Comparison of ENCODE assay signal across 1 cellular context in genomic region chr2:27582695-27583389, GRCh38.
TF ChIP-seq lines count a peak whose summit lies in the region.

ZNF512 (plus strand) TSS chr2:27583042; CDS start chr2:27583113, 71 bp downstream.

TF ChIP-seq in K562, 482 proteins besides CTCF, POLR2A, EP300 and RAD21 (continued from another document and continues in another):
- TF ChIP-seq THAP12 (CRISPR knock-in tag; IDR thresholded peaks at IDR 0.05) (no peak), IRF1 (CRISPR knock-in tag; IDR thresholded peaks at IDR 0.05; ENCODE audit: borderline replicate concordance) (no peak), TAF9B (IDR thresholded peaks at IDR 0.05; ENCODE audit: partially characterized antibody) (peak; percentile 91), STAT5B (CRISPR knock-in tag; IDR thresholded peaks at IDR 0.05) (no peak), MEF2A (IDR thresholded peaks at IDR 0.05; ENCODE audit: control insufficient read depth, low read depth, low read length) (no peak), FOXO4 (CRISPR knock-in tag; IDR thresholded peaks at IDR 0.05) (no peak; the same call in 1 of the 2 replicates), ZNF197 (CRISPR knock-in tag; IDR thresholded peaks at IDR 0.05; ENCODE audit: low read depth) (no peak), ZBTB40 (IDR thresholded peaks at IDR 0.05) (peak; percentile 93), ZBTB40 (CRISPR knock-in tag; IDR thresholded peaks at IDR 0.05) (no peak), ATF4 (CRISPR knock-in tag; IDR thresholded peaks at IDR 0.05) (no peak), EZH2 (IDR thresholded peaks at IDR 0.05; ENCODE audit: borderline replicate concordance, low read depth, low read length) (no peak), HIVEP1 (CRISPR knock-in tag; IDR thresholded peaks at IDR 0.05) (no peak), HINFP (tag; conservative IDR thresholded peaks at IDR 0.05; ENCODE audit: low read depth) (peak; percentile 97), SMAD4 (CRISPR knock-in tag; conservative IDR thresholded peaks at IDR 0.05) (no peak; the same call in 1 of the 2 replicates), ZNF165 (CRISPR knock-in tag; IDR thresholded peaks at IDR 0.05; ENCODE audit: borderline replicate concordance) (no peak), JUN (IDR thresholded peaks at IDR 0.05; ENCODE audit: borderline replicate concordance, low read depth, low read length) (peak; percentile 62; the same call in 1 of the 2 replicates), JUN (CRISPR knock-in tag; IDR thresholded peaks at IDR 0.05; ENCODE audit: borderline replicate concordance) (no peak), ZBTB7A (IDR thresholded peaks at IDR 0.05; ENCODE audit: borderline replicate concordance, control insufficient read depth, low read depth, low read length) (peak; percentile 87; the same call in 1 of the 2 replicates), SMARCE1 (IDR thresholded peaks at IDR 0.05) (peak; percentile 53; the same call in 1 of the 2 replicates), ZNF785 (CRISPR knock-in tag; IDR thresholded peaks at IDR 0.05) (no peak), PBX2 (CRISPR knock-in tag; IDR thresholded peaks at IDR 0.05; ENCODE audit: low read depth) (no peak), PBX2 (tag; conservative IDR thresholded peaks at IDR 0.05; ENCODE audit: low read depth) (no peak), EHMT2 (IDR thresholded peaks at IDR 0.05) (no peak), FOS (IDR thresholded peaks at IDR 0.05; ENCODE audit: extremely low read depth, insufficient read length) (no peak), SNRNP70 (optimal IDR thresholded peaks at IDR 0.05; ENCODE audit: low read depth, low read length) (no peak), MCM2 (IDR thresholded peaks at IDR 0.05; ENCODE audit: low read depth) (no peak), BCL6 (CRISPR knock-in tag; IDR thresholded peaks at IDR 0.05) (no peak), NFXL1 (CRISPR knock-in tag; IDR thresholded peaks at IDR 0.05) (no peak), PTRF (tag; IDR thresholded peaks at IDR 0.05) (no peak), LCOR (CRISPR knock-in tag; IDR thresholded peaks at IDR 0.05) (0 out of 2 replicates have a peak, but pooled peaks have one; percentile 33), ZNF395 (CRISPR knock-in tag; IDR thresholded peaks at IDR 0.05) (no peak), SMARCC2 (IDR thresholded peaks at IDR 0.05; ENCODE audit: low read depth) (no peak), ZNF324 (CRISPR knock-in tag; IDR thresholded peaks at IDR 0.05) (no peak), ZNF280A (IDR thresholded peaks at IDR 0.05; ENCODE audit: low read depth, partially characterized antibody) (no peak), HDAC1 (IDR thresholded peaks at IDR 0.05) (peak in 1 of 2 experiments; percentile 82; a peak in 2 of 4 replicates), FOXA3 (CRISPR knock-in tag; conservative IDR thresholded peaks at IDR 0.05 in 1 of 2, IDR thresholded peaks at IDR 0.05 in 1 of 2) (0 out of 4 replicates have a peak, but pooled peaks of 1 of the 2 experiments have one; percentile 1), POLR2AphosphoS5 (IDR thresholded peaks at IDR 0.05; ENCODE audit: control insufficient read depth, insufficient read depth, low read depth, low read length) (peak; percentile 77; the same call in 1 of the 2 replicates), ZNF586 (CRISPR knock-in tag; conservative IDR thresholded peaks at IDR 0.05) (no peak), ZNF24 (IDR thresholded peaks at IDR 0.05) (no peak)
